In genomic region chr16:68737730-68738590, GRCh38 we compare ENCODE assay signal across 2 cellular contexts.
TF ChIP-seq lines count a peak whose summit lies in the region.

No MANE protein-coding gene starts in this region.

TF ChIP-seq in SK-N-SH treated with all-trans-retinoic acid at 6 μM for 48 hours, 23 proteins besides CTCF, POLR2A, EP300 and RAD21 (continued from another document):
- TF ChIP-seq PATZ1 (CRISPR knock-in tag; IDR thresholded peaks at IDR 0.05; ENCODE audit: borderline replicate concordance) = no peak
TF ChIP-seq in SK-N-SH treated with all-trans-retinoic acid at 6 μM for 48 hours: peak in this region for 0.

TF ChIP-seq in WTC11, 78 proteins besides CTCF, POLR2A, EP300 and RAD21 (continued from another document):
- 0 out of 2 replicates have a peak, but pooled peaks have one; percentile 38 for TF ChIP-seq HMGXB4 (CRISPR knock-in tag; IDR thresholded peaks at IDR 0.05)
- 0 out of 2 replicates have a peak, but pooled peaks have one; percentile 40 for TF ChIP-seq FOXK1 (CRISPR knock-in tag; IDR thresholded peaks at IDR 0.05)
- TF ChIP-seq FOXP4 (CRISPR knock-in tag; IDR thresholded peaks at IDR 0.05) = 0 out of 2 replicates have a peak, but pooled peaks have one; percentile 38
- TF ChIP-seq HMGA2 (CRISPR knock-in tag; IDR thresholded peaks at IDR 0.05) = no peak
- TF ChIP-seq IRF1 (CRISPR knock-in tag; IDR thresholded peaks at IDR 0.05) = peak; percentile 57; the same call in 1 of the 2 replicates
- no peak for TF ChIP-seq EMX1 (CRISPR knock-in tag; IDR thresholded peaks at IDR 0.05)
- TF ChIP-seq TP53 (CRISPR knock-in tag; IDR thresholded peaks at IDR 0.05) = no peak
- no peak for TF ChIP-seq PRRX2 (CRISPR knock-in tag; IDR thresholded peaks at IDR 0.05)
- TF ChIP-seq ZNF219 (CRISPR knock-in tag; IDR thresholded peaks at IDR 0.05; ENCODE audit: borderline replicate concordance) = no peak
